ENCODE assay signal across 1 cellular context in the genomic region with DNA sequence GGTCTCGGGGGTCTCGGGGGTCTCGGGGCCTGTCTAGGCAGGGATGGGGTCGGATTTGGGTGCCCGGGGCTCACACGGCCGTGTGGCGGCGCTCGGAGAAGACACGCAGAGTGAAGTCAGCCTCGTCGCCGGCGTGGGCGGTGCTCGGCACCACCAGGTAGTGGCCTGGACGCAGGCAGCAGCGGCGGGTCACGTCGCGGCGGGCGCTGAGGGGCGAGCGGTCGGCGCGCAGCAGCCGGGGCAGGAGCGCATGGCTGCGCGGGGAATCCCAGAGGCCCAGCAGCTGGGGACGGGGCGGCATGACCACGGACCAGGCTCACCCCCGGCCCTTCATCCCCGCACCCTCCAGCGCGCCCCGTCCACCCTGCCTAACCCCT.
TF ChIP-seq lines count a peak whose summit lies in the region.

No MANE protein-coding gene starts in this region.

TF ChIP-seq in Ishikawa, 13 proteins besides CTCF, POLR2A, EP300 and RAD21 (continued from another document):
- TF ChIP-seq, protein P1, sequence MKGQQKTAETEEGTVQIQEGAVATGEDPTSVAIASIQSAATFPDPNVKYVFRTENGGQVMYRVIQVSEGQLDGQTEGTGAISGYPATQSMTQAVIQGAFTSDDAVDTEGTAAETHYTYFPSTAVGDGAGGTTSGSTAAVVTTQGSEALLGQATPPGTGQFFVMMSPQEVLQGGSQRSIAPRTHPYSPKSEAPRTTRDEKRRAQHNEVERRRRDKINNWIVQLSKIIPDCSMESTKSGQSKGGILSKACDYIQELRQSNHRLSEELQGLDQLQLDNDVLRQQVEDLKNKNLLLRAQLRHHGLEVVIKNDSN (IDR thresholded peaks at IDR 0.05) = no peak
- no peak for TF ChIP-seq TEAD4 (IDR thresholded peaks at IDR 0.05)
- TF ChIP-seq, protein P2, sequence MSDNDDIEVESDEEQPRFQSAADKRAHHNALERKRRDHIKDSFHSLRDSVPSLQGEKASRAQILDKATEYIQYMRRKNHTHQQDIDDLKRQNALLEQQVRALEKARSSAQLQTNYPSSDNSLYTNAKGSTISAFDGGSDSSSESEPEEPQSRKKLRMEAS (IDR thresholded peaks at IDR 0.05) = peak; percentile 42; the same call in 1 of the 2 replicates
- no peak for TF ChIP-seq NFIC (IDR thresholded peaks at IDR 0.05)
- TF ChIP-seq TCF12 (IDR thresholded peaks at IDR 0.05; ENCODE audit: low read depth) = no peak
- TF ChIP-seq ZBTB7A (IDR thresholded peaks at IDR 0.05; ENCODE audit: low read depth) = peak; percentile 96
- no peak for TF ChIP-seq CREB1 (IDR thresholded peaks at IDR 0.05; ENCODE audit: low read depth)
- peak; percentile 63; the same call in 1 of the 2 replicates for TF ChIP-seq EGR1 (IDR thresholded peaks at IDR 0.05)
- TF ChIP-seq CEBPB (IDR thresholded peaks at IDR 0.05) = no peak
- no peak for TF ChIP-seq FOXM1 (IDR thresholded peaks at IDR 0.05; ENCODE audit: borderline replicate concordance, low read depth)
TF ChIP-seq in Ishikawa: peak in this region for 3.
